In the genomic region with DNA sequence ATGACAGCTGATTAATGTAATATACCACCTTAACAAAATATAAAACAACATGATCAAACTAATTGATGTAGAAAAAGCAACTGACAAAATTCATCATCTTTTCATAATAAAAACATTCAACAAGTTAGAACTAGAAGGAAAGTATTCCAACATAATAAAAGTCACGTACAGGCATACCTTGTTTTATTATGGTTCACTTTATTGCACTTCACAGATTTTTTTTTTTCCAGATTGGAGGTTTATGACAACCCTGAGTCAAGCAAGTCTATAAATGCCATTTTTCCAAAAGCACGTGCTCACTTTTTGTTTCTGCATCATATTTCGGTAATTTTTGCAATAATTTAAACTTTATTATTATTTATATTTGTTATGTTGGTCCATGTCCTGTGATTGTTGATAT, we compare ENCODE assay signal across 25 cellular contexts.
DNase-seq lines count a peak whose midpoint lies in the region; ATAC-seq, FAIRE-seq and TF ChIP-seq lines count a peak whose summit lies in the region.
"Had no signal": no experiment of that assay in that cellular context is flagged by ENCODE, and none has a peak within 500 bp of the region (broad histone marks: within the 10 kb centered on the region; RNA-seq: fewer than 3 reads in every experiment).

No MANE protein-coding gene starts in this region.

- no peak for DNase-seq in left colon
- DNase-seq in pancreas, result no peak
- DNase-seq in BE2C, result no peak
- no peak for DNase-seq in activated CD4-positive, alpha-beta T cell treated with anti-CD3 and anti-CD28 coated beads for 4 hours
- DNase-seq: 8988T; ACHN; Caco-2; Calu3; CD4-positive, alpha-beta T cell; CD8-positive, alpha-beta T cell; DMS 273 treated with DMSO at 0.1 percent for 48 hours; DMS153; DMS53; DMS79; DND-41; EL; GDM1 had no signal

- no peak overlapping the region for H3K27ac ChIP-seq in pancreas
- H3K27ac ChIP-seq: BLaER1 treated with 17β-estradiol and CSF1 and Interleukin-3, amounts not matched to agents 10 nM and 100 nM; C4-2B had no signal

- no peak overlapping the region for H3K4me3 ChIP-seq in pancreas
- no peak overlapping the region for H3K4me3 ChIP-seq in BE2C (ENCODE audit: low read depth, low read length)
- H3K4me3 ChIP-seq: BLaER1 treated with 17β-estradiol and CSF1 and Interleukin-3, amounts not matched to agents 10 nM and 100 nM; GM12878 had no signal

- no peaks in the 10 kb centered on the region for H3K36me3 ChIP-seq in pancreas
- no peaks in the 10 kb centered on the region for H3K36me3 ChIP-seq in BE2C
- H3K36me3 ChIP-seq: BLaER1 treated with 17β-estradiol and CSF1 and Interleukin-3, amounts not matched to agents 10 nM and 100 nM had no signal

- peak; percentile 80 for ATAC-seq in left colon
- ATAC-seq in pancreas, result no peak
- ATAC-seq in GM21717 (IDR thresholded peaks at IDR 0.05; ENCODE audit: unreplicated experiment), result no peak
- ATAC-seq: CD8-positive, alpha-beta T cell; GM12878 had no signal

- WGBS in pancreas, 2 donors, result 59 to 80% methylated on average over 3 of the region's 3 CpGs

- H3K4me1 ChIP-seq in pancreas (no peaks in the 10 kb centered on the region), BE2C (no peaks in the 10 kb centered on the region)
- H3K4me1 ChIP-seq: BLaER1 treated with 17β-estradiol and CSF1 and Interleukin-3, amounts not matched to agents 10 nM and 100 nM; Caco-2 had no signal

- H3K9me3 ChIP-seq in pancreas, result no peaks in the 10 kb centered on the region
- no peaks in the 10 kb centered on the region for H3K9me3 ChIP-seq in BE2C
- H3K9me3 ChIP-seq: Caco-2 had no signal

- TF ChIP-seq CTCF in pancreas (IDR thresholded peaks at IDR 0.05) (no peak), BE2C (IDR thresholded peaks at IDR 0.05; ENCODE audit: low read depth, low read length) (no peak)

- intact Hi-C loops in left colon (cut with DNase I, micrococcal nuclease) (no loop called here), pancreas (cut with DNase I) (loop anchor here in 1 of 3 donors (10.0 kb wide), 1 partner anchor 58 kb away; no protein-coding TSS in a partner anchor)

- FAIRE-seq in colon (lab: Jason Lieb, UNC), result peak; percentile 80
- peak; percentile 59 for FAIRE-seq in pancreas (lab: Jason Lieb, UNC)
- FAIRE-seq: A204.1, GM12878, GM12892, GM18507 had no signal

- no peaks in the 10 kb centered on the region for H3K27me3 ChIP-seq in pancreas
- H3K27me3 ChIP-seq in BE2C, result no peaks in the 10 kb centered on the region
- H3K27me3 ChIP-seq: BLaER1 treated with 17β-estradiol and CSF1 and Interleukin-3, amounts not matched to agents 10 nM and 100 nM had no signal
